In the genomic region with DNA sequence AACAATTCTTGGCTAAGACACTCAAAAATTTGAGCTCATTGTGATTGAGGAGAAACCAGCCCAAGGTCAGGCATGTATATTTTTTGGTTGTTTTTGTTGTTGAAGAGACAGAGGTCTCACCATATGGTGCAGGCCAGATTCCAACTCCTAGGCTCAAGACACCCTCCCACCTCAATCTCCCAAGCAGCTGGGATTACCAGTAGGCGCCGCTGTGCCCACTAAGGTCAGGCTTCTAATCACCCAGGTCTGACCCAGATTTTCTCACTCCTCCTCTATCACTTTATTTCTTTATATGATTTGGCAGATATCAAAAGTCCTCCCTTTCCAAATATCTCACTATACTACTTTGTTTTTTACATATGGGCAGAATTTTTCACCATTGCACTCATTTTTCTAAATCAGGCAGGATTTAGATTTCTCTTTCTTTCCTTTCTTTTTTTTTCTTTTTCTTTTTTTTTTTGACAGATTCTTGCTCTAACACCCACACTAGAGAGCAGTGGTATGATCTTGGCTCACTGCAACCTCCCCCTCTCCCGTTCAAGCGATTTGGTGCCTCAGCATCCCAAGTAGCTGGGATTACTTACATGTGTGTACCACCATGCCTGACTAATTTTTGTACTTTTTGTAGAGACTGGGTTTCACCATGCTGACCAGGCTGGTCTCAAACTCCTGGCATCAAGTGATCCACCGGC, we compare ENCODE assay signal across 1 cellular context.
TF ChIP-seq lines count a peak whose summit lies in the region.

No MANE protein-coding gene starts in this region.

TF ChIP-seq in K562, 482 proteins besides CTCF, POLR2A, EP300 and RAD21:
- TF ChIP-seq, protein P1, sequence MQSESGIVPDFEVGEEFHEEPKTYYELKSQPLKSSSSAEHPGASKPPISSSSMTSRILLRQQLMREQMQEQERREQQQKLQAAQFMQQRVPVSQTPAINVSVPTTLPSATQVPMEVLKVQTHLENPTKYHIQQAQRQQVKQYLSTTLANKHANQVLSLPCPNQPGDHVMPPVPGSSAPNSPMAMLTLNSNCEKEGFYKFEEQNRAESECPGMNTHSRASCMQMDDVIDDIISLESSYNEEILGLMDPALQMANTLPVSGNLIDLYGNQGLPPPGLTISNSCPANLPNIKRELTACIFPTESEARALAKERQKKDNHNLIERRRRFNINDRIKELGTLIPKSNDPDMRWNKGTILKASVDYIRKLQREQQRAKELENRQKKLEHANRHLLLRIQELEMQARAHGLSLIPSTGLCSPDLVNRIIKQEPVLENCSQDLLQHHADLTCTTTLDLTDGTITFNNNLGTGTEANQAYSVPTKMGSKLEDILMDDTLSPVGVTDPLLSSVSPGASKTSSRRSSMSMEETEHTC (IDR thresholded peaks at IDR 0.05), result no peak
- TF ChIP-seq, protein P2, sequence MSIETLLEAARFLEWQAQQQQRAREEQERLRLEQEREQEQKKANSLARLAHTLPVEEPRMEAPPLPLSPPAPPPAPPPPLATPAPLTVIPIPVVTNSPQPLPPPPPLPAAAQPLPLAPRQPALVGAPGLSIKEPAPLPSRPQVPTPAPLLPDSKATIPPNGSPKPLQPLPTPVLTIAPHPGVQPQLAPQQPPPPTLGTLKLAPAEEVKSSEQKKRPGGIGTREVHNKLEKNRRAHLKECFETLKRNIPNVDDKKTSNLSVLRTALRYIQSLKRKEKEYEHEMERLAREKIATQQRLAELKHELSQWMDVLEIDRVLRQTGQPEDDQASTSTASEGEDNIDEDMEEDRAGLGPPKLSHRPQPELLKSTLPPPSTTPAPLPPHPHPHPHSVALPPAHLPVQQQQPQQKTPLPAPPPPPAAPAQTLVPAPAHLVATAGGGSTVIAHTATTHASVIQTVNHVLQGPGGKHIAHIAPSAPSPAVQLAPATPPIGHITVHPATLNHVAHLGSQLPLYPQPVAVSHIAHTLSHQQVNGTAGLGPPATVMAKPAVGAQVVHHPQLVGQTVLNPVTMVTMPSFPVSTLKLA (conservative IDR thresholded peaks at IDR 0.05), result no peak
- TF ChIP-seq NFIX (CRISPR knock-in tag; IDR thresholded peaks at IDR 0.05; ENCODE audit: low read depth) (no peak), SNIP1 (IDR thresholded peaks at IDR 0.05; ENCODE audit: low read depth) (no peak), TGIF2 (CRISPR knock-in tag; IDR thresholded peaks at IDR 0.05) (no peak), HMG20A (CRISPR knock-in tag; conservative IDR thresholded peaks at IDR 0.05) (no peak), SMC3 (conservative IDR thresholded peaks at IDR 0.05; ENCODE audit: insufficient read depth, low read depth, low read length) (no peak)
- TF ChIP-seq, protein P3, sequence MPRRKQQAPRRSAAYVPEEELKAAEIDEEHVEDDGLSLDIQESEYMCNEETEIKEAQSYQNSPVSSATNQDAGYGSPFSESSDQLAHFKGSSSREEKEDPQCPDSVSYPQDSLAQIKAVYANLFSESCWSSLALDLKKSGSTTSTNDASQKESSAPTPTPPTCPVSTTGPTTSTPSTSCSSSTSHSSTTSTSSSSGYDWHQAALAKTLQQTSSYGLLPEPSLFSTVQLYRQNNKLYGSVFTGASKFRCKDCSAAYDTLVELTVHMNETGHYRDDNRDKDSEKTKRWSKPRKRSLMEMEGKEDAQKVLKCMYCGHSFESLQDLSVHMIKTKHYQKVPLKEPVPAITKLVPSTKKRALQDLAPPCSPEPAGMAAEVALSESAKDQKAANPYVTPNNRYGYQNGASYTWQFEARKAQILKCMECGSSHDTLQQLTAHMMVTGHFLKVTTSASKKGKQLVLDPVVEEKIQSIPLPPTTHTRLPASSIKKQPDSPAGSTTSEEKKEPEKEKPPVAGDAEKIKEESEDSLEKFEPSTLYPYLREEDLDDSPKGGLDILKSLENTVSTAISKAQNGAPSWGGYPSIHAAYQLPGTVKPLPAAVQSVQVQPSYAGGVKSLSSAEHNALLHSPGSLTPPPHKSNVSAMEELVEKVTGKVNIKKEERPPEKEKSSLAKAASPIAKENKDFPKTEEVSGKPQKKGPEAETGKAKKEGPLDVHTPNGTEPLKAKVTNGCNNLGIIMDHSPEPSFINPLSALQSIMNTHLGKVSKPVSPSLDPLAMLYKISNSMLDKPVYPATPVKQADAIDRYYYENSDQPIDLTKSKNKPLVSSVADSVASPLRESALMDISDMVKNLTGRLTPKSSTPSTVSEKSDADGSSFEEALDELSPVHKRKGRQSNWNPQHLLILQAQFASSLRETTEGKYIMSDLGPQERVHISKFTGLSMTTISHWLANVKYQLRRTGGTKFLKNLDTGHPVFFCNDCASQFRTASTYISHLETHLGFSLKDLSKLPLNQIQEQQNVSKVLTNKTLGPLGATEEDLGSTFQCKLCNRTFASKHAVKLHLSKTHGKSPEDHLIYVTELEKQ (CRISPR knock-in tag; IDR thresholded peaks at IDR 0.05), result no peak
- TF ChIP-seq, protein P4, sequence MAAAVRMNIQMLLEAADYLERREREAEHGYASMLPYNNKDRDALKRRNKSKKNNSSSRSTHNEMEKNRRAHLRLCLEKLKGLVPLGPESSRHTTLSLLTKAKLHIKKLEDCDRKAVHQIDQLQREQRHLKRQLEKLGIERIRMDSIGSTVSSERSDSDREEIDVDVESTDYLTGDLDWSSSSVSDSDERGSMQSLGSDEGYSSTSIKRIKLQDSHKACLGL (CRISPR knock-in tag; IDR thresholded peaks at IDR 0.05; ENCODE audit: borderline replicate concordance, poor library complexity, severe bottlenecking), result no peak
